ENCODE assay signal across 31 cellular contexts in the genomic region with DNA sequence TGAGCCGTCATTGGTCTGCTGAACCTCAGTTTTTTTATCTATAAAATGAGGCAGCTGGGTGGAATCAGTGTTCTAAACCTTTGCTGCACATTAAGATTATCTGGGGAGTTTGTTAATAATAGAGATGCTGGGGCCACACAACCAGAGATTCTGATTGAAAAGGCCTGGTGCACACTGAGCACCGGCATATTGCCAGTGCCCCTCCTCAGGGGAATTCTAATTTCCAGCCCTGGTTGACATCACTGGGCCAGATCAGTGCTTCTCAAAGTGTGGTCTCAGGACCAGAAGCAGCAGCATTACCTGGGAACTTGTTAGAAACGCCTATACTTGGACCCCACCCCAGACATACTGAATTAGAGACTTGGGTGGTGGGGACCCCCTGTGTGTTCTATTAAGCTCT.
DNase-seq lines count a peak whose midpoint lies in the region; ATAC-seq and TF ChIP-seq lines count a peak whose summit lies in the region.
"Had no signal": no experiment of that assay in that cellular context is flagged by ENCODE, and none has a peak within 500 bp of the region (broad histone marks: within the 10 kb centered on the region; RNA-seq: fewer than 3 reads in every experiment).

No MANE protein-coding gene starts in this region.

- H3K4ac ChIP-seq in mesenchymal stem cell (ENCODE audit: low read depth in 1 of 2, low read length in 2 of 2), result no peak overlapping the region

- no peak overlapping the region for H3K27ac Mint-ChIP-seq in mesothelial cell of epicardium
- H3K27ac Mint-ChIP-seq in activated naive CD4-positive, alpha-beta T cell treated with anti-CD3 and anti-CD28 coated beads, Interleukin-2, amount 50 U/mL, for 72 hours, result no peak overlapping the region
- H3K27ac Mint-ChIP-seq in activated T-cell treated with anti-CD3 and anti-CD28 coated beads, Interleukin-2, amount 50 U/mL, for 24 hours, result no peak overlapping the region
- H3K27ac Mint-ChIP-seq: activated CD4-positive, alpha-beta T cell treated with anti-CD3 and anti-CD28 coated beads, Interleukin-2, amount 10 ng/mL, durations not matched to agents 24 days and 14 days; activated naive CD8-positive, alpha-beta T cell treated with anti-CD3 and anti-CD28 coated beads, Interleukin-2, amount 10 ng/mL, durations not matched to agents 7 days and 5 days; CD14-positive monocyte; endodermal cell; H9; neural progenitor cell had no signal

- H4K91ac ChIP-seq in mesenchymal stem cell (ENCODE audit: low read length), result no peak overlapping the region

- no peak overlapping the region for H3K14ac ChIP-seq in mesenchymal stem cell (ENCODE audit: low read length in 2 of 2)

- no peak overlapping the region for H2BK15ac ChIP-seq in mesenchymal stem cell (ENCODE audit: low read depth, poor library complexity, severe bottlenecking)

- no peak for ATAC-seq in activated naive CD4-positive, alpha-beta T cell treated with anti-CD3 and anti-CD28 coated beads, Interleukin-2, amount 50 U/mL, for 72 hours
- ATAC-seq: left colon had no signal

- H3K79me1 ChIP-seq in mesenchymal stem cell (replicated peaks; ENCODE audit: low read length, poor library complexity, severe bottlenecking), result peaks cover 27% of the 10 kb centered on the region

- peak; percentile 74 for DNase-seq in BE2C
- peak; percentile 47 to 69 for DNase-seq in SJCRH30
- no peak for DNase-seq in mesenchymal stem cell
- no peak for DNase-seq in mesothelial cell of epicardium (ENCODE audit: low spot score in 2 of 2, unreplicated experiment in 2 of 2)
- DNase-seq in activated naive CD4-positive, alpha-beta T cell treated with anti-CD3 and anti-CD28 coated beads, Interleukin-2, amount 50 U/mL, for 72 hours (ENCODE audit: low spot score in 2 of 2), result no peak
- no peak for DNase-seq in activated T-cell treated with anti-CD3 and anti-CD28 coated beads, Interleukin-2, amount 50 U/mL, for 24 hours
- DNase-seq: activated CD4-positive, alpha-beta T cell treated with anti-CD3 and anti-CD28 coated beads, Interleukin-2, amount 10 ng/mL, durations not matched to agents 24 days and 14 days; activated naive CD8-positive, alpha-beta T cell treated with anti-CD3 and anti-CD28 coated beads, Interleukin-2, amount 10 ng/mL, durations not matched to agents 7 days and 5 days; brain microvascular endothelial cell; cortex of kidney; DMS153; endodermal cell; GDM1; H9; left colon; midbrain; NCI-H1092 treated with DMSO at 0.1 percent for 48 hours; NCI-H2029; NCI-H345; PC-9; SHP77 treated with DMSO at 0.1 percent for 48 hours; spleen; stimulated activated CD4-positive, alpha-beta T cell treated with anti-CD3 and anti-CD28 coated beads, Interleukin-4, amount 100 ng/mL, for 1 hour; stimulated activated naive CD4-positive, alpha-beta T cell treated with Interleukin-2 at 50 U/mL for 16 hours; T-helper 2 cell; upper lobe of left lung had no signal

- H3K27ac ChIP-seq in SJCRH30 (peak overlapping the region; percentile 46; the same call in 1 of the 2 replicates), mesenchymal stem cell (ENCODE audit: low read length, poor library complexity, severe bottlenecking) (no peak overlapping the region), skeletal muscle tissue (ENCODE audit: low read depth, low read length) (peak overlapping the region; percentile 93)
- H3K27ac ChIP-seq: brain microvascular endothelial cell, HL-60, neural progenitor cell, PC-9, spleen, VCaP had no signal

- no peak overlapping the region for H3K4me3 Mint-ChIP-seq in mesothelial cell of epicardium
- no peak overlapping the region for H3K4me3 Mint-ChIP-seq in activated T-cell treated with anti-CD3 and anti-CD28 coated beads, Interleukin-2, amount 50 U/mL, for 24 hours
- H3K4me3 Mint-ChIP-seq: activated CD4-positive, alpha-beta T cell treated with anti-CD3 and anti-CD28 coated beads, Interleukin-2, amount 10 ng/mL, durations not matched to agents 24 days and 14 days; activated naive CD8-positive, alpha-beta T cell treated with anti-CD3 and anti-CD28 coated beads, Interleukin-2, amount 10 ng/mL, durations not matched to agents 7 days and 5 days; endodermal cell; H9; neural progenitor cell had no signal

- H4K8ac ChIP-seq in mesenchymal stem cell (ENCODE audit: low read length), result no peak overlapping the region

- no peak overlapping the region for H2BK12ac ChIP-seq in mesenchymal stem cell (ENCODE audit: low read length in 2 of 2)

- 98% methylated on average over 2 of the region's 3 CpGs for WGBS in mesenchymal stem cell

- H3K9me3 Mint-ChIP-seq in mesothelial cell of epicardium, result no peaks in the 10 kb centered on the region
- H3K9me3 Mint-ChIP-seq in activated naive CD4-positive, alpha-beta T cell treated with anti-CD3 and anti-CD28 coated beads, Interleukin-2, amount 50 U/mL, for 72 hours, result no peaks in the 10 kb centered on the region
- no peaks in the 10 kb centered on the region for H3K9me3 Mint-ChIP-seq in activated T-cell treated with anti-CD3 and anti-CD28 coated beads, Interleukin-2, amount 50 U/mL, for 24 hours
- H3K9me3 Mint-ChIP-seq: activated CD4-positive, alpha-beta T cell treated with anti-CD3 and anti-CD28 coated beads, Interleukin-2, amount 10 ng/mL, durations not matched to agents 24 days and 14 days; activated naive CD8-positive, alpha-beta T cell treated with anti-CD3 and anti-CD28 coated beads, Interleukin-2, amount 10 ng/mL, durations not matched to agents 7 days and 5 days; CD14-positive monocyte; endodermal cell; H9; neural progenitor cell had no signal

- H3K27me3 Mint-ChIP-seq in mesothelial cell of epicardium (ENCODE audit: low read depth), result no peaks in the 10 kb centered on the region
- peaks cover 12% of the 10 kb centered on the region for H3K27me3 Mint-ChIP-seq in activated T-cell treated with anti-CD3 and anti-CD28 coated beads, Interleukin-2, amount 50 U/mL, for 24 hours

- no peak overlapping the region for H2BK120ac ChIP-seq in mesenchymal stem cell (ENCODE audit: low read depth, low read length)

- H3K18ac ChIP-seq in mesenchymal stem cell (ENCODE audit: low read depth in 1 of 2, low read length in 2 of 2), result peak overlapping the region in 1 of 2 experiments; percentile 25

- H3K4me3 ChIP-seq in BE2C (ENCODE audit: low read depth, low read length) (no peak overlapping the region), SJCRH30 (no peak overlapping the region), mesenchymal stem cell (ENCODE audit: insufficient read depth in 1 of 2, low read depth in 1 of 2, low read length in 2 of 2) (no peak overlapping the region), skeletal muscle tissue (ENCODE audit: low read length in 3 of 3) (peak overlapping the region in 1 of 3 donors; percentile 23)
- H3K4me3 ChIP-seq: neural progenitor cell, PC-9, spleen, upper lobe of left lung had no signal

- peaks cover 5% of the 10 kb centered on the region for H3K36me3 Mint-ChIP-seq in mesothelial cell of epicardium
- H3K36me3 Mint-ChIP-seq in activated naive CD4-positive, alpha-beta T cell treated with anti-CD3 and anti-CD28 coated beads, Interleukin-2, amount 50 U/mL, for 72 hours, result peaks cover 0 to 4% of the 10 kb centered on the region in 2 donors
- H3K36me3 Mint-ChIP-seq in activated T-cell treated with anti-CD3 and anti-CD28 coated beads, Interleukin-2, amount 50 U/mL, for 24 hours (ENCODE audit: low read depth), result no peaks in the 10 kb centered on the region

- peak overlapping the region; percentile 59 for H2AK5ac ChIP-seq in mesenchymal stem cell (ENCODE audit: low read length, severe bottlenecking)

- no peaks in the 10 kb centered on the region for H3K36me3 ChIP-seq in BE2C
- H3K36me3 ChIP-seq in SJCRH30, result no peaks in the 10 kb centered on the region
- H3K36me3 ChIP-seq in mesenchymal stem cell (ENCODE audit: control insufficient read depth in 1 of 2, insufficient read depth in 2 of 2, low read depth in 1 of 2, low read length in 2 of 2), result peaks cover 0 to 3% of the 10 kb centered on the region in 2 experiments
- no peaks in the 10 kb centered on the region for H3K36me3 ChIP-seq in skeletal muscle tissue (ENCODE audit: control insufficient read depth in 3 of 3, insufficient read depth in 3 of 3, low read length in 3 of 3)
- H3K36me3 ChIP-seq: brain microvascular endothelial cell, neural progenitor cell, spleen, upper lobe of left lung had no signal

- no peak overlapping the region for H2AFZ ChIP-seq in mesenchymal stem cell (ENCODE audit: low read depth, low read length)
- H2AFZ ChIP-seq: neural progenitor cell, PC-9 had no signal

- H3K4me1 ChIP-seq in BE2C (peaks cover 12% of the 10 kb centered on the region), SJCRH30 (peaks cover 38% of the 10 kb centered on the region), mesenchymal stem cell (ENCODE audit: control insufficient read depth, insufficient read depth, low read depth, low read length) (peaks cover 21% of the 10 kb centered on the region), skeletal muscle tissue (ENCODE audit: control insufficient read depth in 3 of 3, insufficient read depth in 3 of 3, low read length in 3 of 3) (peaks cover 62 to 70% (median 63%) of the 10 kb centered on the region in 3 donors)

- H3K9ac ChIP-seq in mesenchymal stem cell (ENCODE audit: low read length), result no peak overlapping the region
- H3K9ac ChIP-seq in skeletal muscle tissue (ENCODE audit: low read depth in 1 of 3, low read length in 3 of 3), result no peak overlapping the region
- H3K9ac ChIP-seq: neural progenitor cell had no signal

- no peak overlapping the region for H3K23ac ChIP-seq in mesenchymal stem cell (ENCODE audit: low read length in 2 of 2)

- H3K4me2 ChIP-seq in mesenchymal stem cell (ENCODE audit: low read length, poor library complexity, severe bottlenecking), result no peak overlapping the region
- H3K4me2 ChIP-seq: neural progenitor cell, PC-9 had no signal

- no peak for TF ChIP-seq CTCF in BE2C (IDR thresholded peaks at IDR 0.05; ENCODE audit: low read depth, low read length)
- no peak for TF ChIP-seq CTCF in mesothelial cell of epicardium (IDR thresholded peaks at IDR 0.05; ENCODE audit: unreplicated experiment)

- H3K27me3 ChIP-seq in BE2C (no peaks in the 10 kb centered on the region), SJCRH30 (no peaks in the 10 kb centered on the region), mesenchymal stem cell (ENCODE audit: control insufficient read depth in 1 of 2, insufficient read depth in 1 of 2, low read length in 2 of 2) (no peaks in the 10 kb centered on the region), skeletal muscle tissue (ENCODE audit: control insufficient read depth in 3 of 3, insufficient read depth in 3 of 3, low read length in 3 of 3) (no peaks in the 10 kb centered on the region)
- H3K27me3 ChIP-seq: brain microvascular endothelial cell, neural progenitor cell, spleen, upper lobe of left lung had no signal

- peaks cover 62% of the 10 kb centered on the region for H3K4me1 Mint-ChIP-seq in mesothelial cell of epicardium
- H3K4me1 Mint-ChIP-seq in activated T-cell treated with anti-CD3 and anti-CD28 coated beads, Interleukin-2, amount 50 U/mL, for 24 hours (ENCODE audit: low read depth), result peaks cover 37% of the 10 kb centered on the region

- no peaks in the 10 kb centered on the region for H3K9me3 ChIP-seq in BE2C
- H3K9me3 ChIP-seq in SJCRH30 (replicated peaks), result no peaks in the 10 kb centered on the region
- no peaks in the 10 kb centered on the region for H3K9me3 ChIP-seq in mesenchymal stem cell (ENCODE audit: control insufficient read depth, low read length)
- no peaks in the 10 kb centered on the region for H3K9me3 ChIP-seq in skeletal muscle tissue (ENCODE audit: control insufficient read depth in 3 of 3, low read length in 3 of 3)
- H3K9me3 ChIP-seq: spleen, upper lobe of left lung had no signal

- no peak overlapping the region for H2BK5ac ChIP-seq in mesenchymal stem cell (ENCODE audit: low read depth, low read length, poor library complexity, severe bottlenecking)

Comparison
In these comparisons a context has a peak if more than half of its experiments do, and no peak if none do; other contexts are left out.
1. DNase-seq: peak in BE2C (single experiment) and SJCRH30 (2 of 2); none in mesenchymal stem cell (single experiment), mesothelial cell of epicardium (0 of 2), activated naive CD4-positive, alpha-beta T cell treated with anti-CD3 and anti-CD28 coated beads, Interleukin-2, amount 50 U/mL, for 72 hours (0 of 2) and activated T-cell treated with anti-CD3 and anti-CD28 coated beads, Interleukin-2, amount 50 U/mL, for 24 hours (single experiment).